In genomic region chr6:26032387-26033131, GRCh38 we compare ENCODE assay signal across 1 cellular context.
TF ChIP-seq lines count a peak whose summit lies in the region.

No MANE protein-coding gene starts in this region.

TF ChIP-seq in HEK293, 187 proteins besides CTCF, POLR2A, EP300 and RAD21 (continued from another document):
- TF ChIP-seq, protein P1, sequence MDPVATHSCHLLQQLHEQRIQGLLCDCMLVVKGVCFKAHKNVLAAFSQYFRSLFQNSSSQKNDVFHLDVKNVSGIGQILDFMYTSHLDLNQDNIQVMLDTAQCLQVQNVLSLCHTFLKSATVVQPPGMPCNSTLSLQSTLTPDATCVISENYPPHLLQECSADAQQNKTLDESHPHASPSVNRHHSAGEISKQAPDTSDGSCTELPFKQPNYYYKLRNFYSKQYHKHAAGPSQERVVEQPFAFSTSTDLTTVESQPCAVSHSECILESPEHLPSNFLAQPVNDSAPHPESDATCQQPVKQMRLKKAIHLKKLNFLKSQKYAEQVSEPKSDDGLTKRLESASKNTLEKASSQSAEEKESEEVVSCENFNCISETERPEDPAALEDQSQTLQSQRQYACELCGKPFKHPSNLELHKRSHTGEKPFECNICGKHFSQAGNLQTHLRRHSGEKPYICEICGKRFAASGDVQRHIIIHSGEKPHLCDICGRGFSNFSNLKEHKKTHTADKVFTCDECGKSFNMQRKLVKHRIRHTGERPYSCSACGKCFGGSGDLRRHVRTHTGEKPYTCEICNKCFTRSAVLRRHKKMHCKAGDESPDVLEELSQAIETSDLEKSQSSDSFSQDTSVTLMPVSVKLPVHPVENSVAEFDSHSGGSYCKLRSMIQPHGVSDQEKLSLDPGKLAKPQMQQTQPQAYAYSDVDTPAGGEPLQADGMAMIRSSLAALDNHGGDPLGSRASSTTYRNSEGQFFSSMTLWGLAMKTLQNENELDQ (tag by site-specific recombination; IDR thresholded peaks at IDR 0.05; ENCODE audit: low read depth), result no peak
- TF ChIP-seq ZNF473 (tag by site-specific recombination; IDR thresholded peaks at IDR 0.05) (no peak), ZNF175 (tag by site-specific recombination; IDR thresholded peaks at IDR 0.05) (no peak), ZNF707 (tag by site-specific recombination; IDR thresholded peaks at IDR 0.05) (no peak), ZNF48 (tag by site-specific recombination; IDR thresholded peaks at IDR 0.05) (no peak), YY1 (tag by site-specific recombination; IDR thresholded peaks at IDR 0.05) (no peak)
TF ChIP-seq in HEK293: peak in this region for 6.
